Comparison of ENCODE assay signal across 8 cellular contexts in the genomic region with DNA sequence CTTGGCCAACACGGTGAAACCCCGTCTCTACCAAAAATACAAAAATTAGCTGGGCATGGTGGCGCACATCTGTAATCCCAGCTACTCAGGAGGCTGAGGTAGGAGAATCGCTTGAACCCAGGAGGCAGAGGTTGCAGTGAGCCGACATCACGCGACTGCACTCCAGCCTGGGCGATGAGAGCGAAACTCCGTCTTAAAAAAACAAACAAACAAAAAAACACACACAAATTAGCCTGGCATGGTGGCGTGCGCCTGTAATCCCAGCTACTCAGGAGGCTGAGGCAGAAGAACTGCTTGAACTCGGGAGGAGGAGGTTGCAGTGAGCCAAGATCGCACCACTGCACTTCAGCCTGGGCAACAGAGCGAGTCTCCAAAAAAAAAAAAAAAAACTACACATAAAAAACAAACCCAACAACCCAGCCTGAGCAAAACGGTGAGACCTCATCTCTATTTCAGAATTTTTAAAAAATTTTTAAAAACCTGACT. TPM values are rescaled to one million over a fixed set of nuclear protein-coding genes. Genes with fewer than 3 reads are reported as not detected.
DNase-seq lines count a peak whose midpoint lies in the region; ATAC-seq and TF ChIP-seq lines count a peak whose summit lies in the region.
"Not testable (repeated sequence)": the region's sequence is repeated elsewhere in the genome, so short reads cannot be mapped to it uniquely, and the experiment has no call there.

No MANE protein-coding gene starts in this region.

- in situ Hi-C loops in GM23248 (cut with MboI): not testable (repeated sequence)

- not testable (repeated sequence) for TF ChIP-seq CTCF in Peyer's patch (IDR thresholded peaks at IDR 0.05); breast epithelium (IDR thresholded peaks at IDR 0.05); hepatocyte (IDR thresholded peaks at IDR 0.05; ENCODE audit: poor library complexity); vagina (IDR thresholded peaks at IDR 0.05)

- not testable (repeated sequence) for H3K27me3 Mint-ChIP-seq in activated T-cell treated with anti-CD3 and anti-CD28 coated beads, Interleukin-2, amount 50 U/mL, for 24 hours; natural killer cell treated with Interleukin-12 subunit alpha and Interleukin-12 subunit beta and Interleukin-15 and Interleukin-18, amount 100 ng/mL, for 72 hours

- TF ChIP-seq POLR2A in Peyer's patch (IDR thresholded peaks at IDR 0.05); breast epithelium (IDR thresholded peaks at IDR 0.05); vagina (IDR thresholded peaks at IDR 0.05): not testable (repeated sequence)

- H3K79me2 ChIP-seq in GM23248 (ENCODE audit: insufficient read depth): peaks cover 100% of the 10 kb centered on the region
- H3K79me2 ChIP-seq in hepatocyte: peaks cover 98% of the 10 kb centered on the region

- peak overlapping the region; percentile 86 for H3K27ac ChIP-seq in GM23248
- H3K27ac ChIP-seq in Peyer's patch: peak overlapping the region in 3 of 4 donors; percentile 11 to 74 (median 54)
- H3K27ac ChIP-seq in breast epithelium: peak overlapping the region; percentile 27 to 39
- H3K27ac ChIP-seq in hepatocyte: peak overlapping the region; percentile 98
- H3K27ac ChIP-seq in skin epidermis: peak overlapping the region in 15 of 21 experiments; percentile 2 to 98 (median 57)
- peak overlapping the region; percentile 53 for H3K27ac ChIP-seq in vagina

- H4K20me1 ChIP-seq in GM23248 (ENCODE audit: insufficient read depth): peaks cover 19% of the 10 kb centered on the region
- peaks cover 85% of the 10 kb centered on the region for H4K20me1 ChIP-seq in hepatocyte (ENCODE audit: insufficient read depth, poor library complexity, severe bottlenecking)

- H3K4me1 Mint-ChIP-seq in activated T-cell treated with anti-CD3 and anti-CD28 coated beads, Interleukin-2, amount 50 U/mL, for 24 hours (ENCODE audit: low read depth): peaks cover 92% of the 10 kb centered on the region
- peaks cover 68 to 76% of the 10 kb centered on the region in 2 donors for H3K4me1 Mint-ChIP-seq in natural killer cell treated with Interleukin-12 subunit alpha and Interleukin-12 subunit beta and Interleukin-15 and Interleukin-18, amount 100 ng/mL, for 72 hours (ENCODE audit: low read depth in 2 of 2)

- H3K27me3 ChIP-seq in GM23248 (replicated peaks; ENCODE audit: insufficient read depth); Peyer's patch; breast epithelium; hepatocyte; vagina: not testable (repeated sequence)

- not testable (repeated sequence) for H3K9me2 ChIP-seq in GM23248 (ENCODE audit: insufficient read depth); hepatocyte (replicated peaks; ENCODE audit: insufficient read depth)

- peaks cover 75% of the 10 kb centered on the region for H3K4me1 ChIP-seq in GM23248 (ENCODE audit: insufficient read depth)
- peaks cover 0 to 89% (median 46%) of the 10 kb centered on the region in 4 donors for H3K4me1 ChIP-seq in Peyer's patch
- H3K4me1 ChIP-seq in breast epithelium: not testable (repeated sequence)
- H3K4me1 ChIP-seq in hepatocyte (ENCODE audit: insufficient read depth): peaks cover 89% of the 10 kb centered on the region
- peaks cover 80% of the 10 kb centered on the region for H3K4me1 ChIP-seq in vagina

- peak overlapping the region; percentile 39; the same call in 1 of the 2 replicates for H3K4me3 ChIP-seq in GM23248
- H3K4me3 ChIP-seq in Peyer's patch, breast epithelium, hepatocyte, skin epidermis, vagina: not testable (repeated sequence)

- not testable (repeated sequence) for H3K9me3 ChIP-seq in GM23248 (ENCODE audit: low read depth); Peyer's patch; breast epithelium; hepatocyte (ENCODE audit: low read depth); vagina

- not testable (repeated sequence) for H2AFZ ChIP-seq in GM23248, hepatocyte

- intact Hi-C loops in breast epithelium (cut with DNase I; ENCODE audit: low total_unique reads); vagina (cut with DNase I): not testable (repeated sequence)

- H3K36me3 Mint-ChIP-seq in activated T-cell treated with anti-CD3 and anti-CD28 coated beads, Interleukin-2, amount 50 U/mL, for 24 hours (ENCODE audit: low read depth): peaks cover 96% of the 10 kb centered on the region
- peaks cover 25% of the 10 kb centered on the region for H3K36me3 Mint-ChIP-seq in natural killer cell treated with Interleukin-12 subunit alpha and Interleukin-12 subunit beta and Interleukin-15 and Interleukin-18, amount 100 ng/mL, for 72 hours

- peak overlapping the region; percentile 25 for H3K4me3 Mint-ChIP-seq in activated T-cell treated with anti-CD3 and anti-CD28 coated beads, Interleukin-2, amount 50 U/mL, for 24 hours
- peak overlapping the region; percentile 63 for H3K4me3 Mint-ChIP-seq in natural killer cell treated with Interleukin-12 subunit alpha and Interleukin-12 subunit beta and Interleukin-15 and Interleukin-18, amount 100 ng/mL, for 72 hours

- H3K9ac ChIP-seq in GM23248: peak overlapping the region; percentile 51

- peak overlapping the region; percentile 85 for H3K27ac Mint-ChIP-seq in activated T-cell treated with anti-CD3 and anti-CD28 coated beads, Interleukin-2, amount 50 U/mL, for 24 hours
- peak overlapping the region; percentile 97 to 99 for H3K27ac Mint-ChIP-seq in natural killer cell treated with Interleukin-12 subunit alpha and Interleukin-12 subunit beta and Interleukin-15 and Interleukin-18, amount 100 ng/mL, for 72 hours

- peak overlapping the region; percentile 72 for H3K4me2 ChIP-seq in GM23248 (ENCODE audit: unreplicated experiment)
- peak overlapping the region; percentile 84 for H3K4me2 ChIP-seq in hepatocyte

- WGBS in GM23248 (ENCODE audit: low coverage in 1 of 2, low lambda C conversion rate in 2 of 2, missing lambda C conversion rate in 2 of 2), 2 experiments: 88% methylated on average over 16 of the region's 16 CpGs
- WGBS in hepatocyte (ENCODE audit: low lambda C conversion rate, missing lambda C conversion rate): 85% methylated on average over 16 of the region's 16 CpGs

- not testable (repeated sequence) for ATAC-seq in natural killer cell treated with Interleukin-12 subunit alpha and Interleukin-12 subunit beta and Interleukin-15 and Interleukin-18, amount 100 ng/mL, for 72 hours

- H3K36me3 ChIP-seq in GM23248 (ENCODE audit: low read depth); Peyer's patch; breast epithelium; hepatocyte (replicated peaks; ENCODE audit: insufficient read depth, low read depth); vagina: not testable (repeated sequence)

- H3K9me3 Mint-ChIP-seq in activated T-cell treated with anti-CD3 and anti-CD28 coated beads, Interleukin-2, amount 50 U/mL, for 24 hours; natural killer cell treated with Interleukin-12 subunit alpha and Interleukin-12 subunit beta and Interleukin-15 and Interleukin-18, amount 100 ng/mL, for 72 hours: not testable (repeated sequence)

- H3F3A ChIP-seq in GM23248 (ENCODE audit: insufficient read depth): peaks cover 86% of the 10 kb centered on the region

- DNase-seq in GM23248; Peyer's patch; activated T-cell treated with anti-CD3 and anti-CD28 coated beads, Interleukin-2, amount 50 U/mL, for 24 hours; breast epithelium (ENCODE audit: low spot score in 2 of 2); hepatocyte (ENCODE audit: low spot score); natural killer cell treated with Interleukin-12 subunit alpha and Interleukin-12 subunit beta and Interleukin-15 and Interleukin-18, amount 100 ng/mL, for 72 hours (ENCODE audit: low spot score); vagina (ENCODE audit: extremely low spot score in 2 of 2): not testable (repeated sequence)

RNA-seq across cellular contexts. Expression of gene SNX5, which starts 8.2 kb away (rescaled TPM):
- 65.2 and 67.0 TPM in 2 replicates for total RNA-seq in GM23248 (2014; rRNA removed; shearing (Covaris generic))
- 70.7 and 75.7 TPM in 2 replicates for polyA plus RNA-seq in GM23248 (2016; fragmentation: Nextera tagmentation; extraction: Ambion mirVana)
- total RNA-seq in Peyer's patch: 100 to 1,000 TPM; 131 to 257 (median 132) TPM
- 100 to 1,000 TPM in 2 of 3 donors, 10 to 100 TPM in 1; 96.7 to 127 (median 122) TPM for total RNA-seq in breast epithelium
- total RNA-seq in hepatocyte: 154 and 190 TPM in 2 replicates
- polyA plus RNA-seq in hepatocyte: 74.9 and 76.0 TPM in 2 replicates
- total RNA-seq in natural killer cell treated with Interleukin-12 subunit alpha and Interleukin-12 subunit beta and Interleukin-15 and Interleukin-18, amount 100 ng/mL, for 72 hours: 100 to 1,000 TPM; 114 to 255 TPM
- 159 TPM for total RNA-seq in vagina

RNA-seq across cellular contexts. Expression of gene MGME1, which starts 8.4 kb away (rescaled TPM):
- total RNA-seq in GM23248 (2014; rRNA removed; shearing (Covaris generic)): 4.6 and 5.6 TPM in 2 replicates
- polyA plus RNA-seq in GM23248 (2016; fragmentation: Nextera tagmentation; extraction: Ambion mirVana): 10.4 and 11.5 TPM in 2 replicates
- 10 to 100 TPM; 16.1 to 38.0 (median 19.0) TPM for total RNA-seq in Peyer's patch
- total RNA-seq in breast epithelium: 10 to 100 TPM in 2 of 3 donors, 1 to 10 TPM in 1; 7.8 to 26.2 (median 18.7) TPM
- total RNA-seq in hepatocyte: 12.7 and 15.7 TPM in 2 replicates
- 17.9 and 18.3 TPM in 2 replicates for polyA plus RNA-seq in hepatocyte
- 10 to 100 TPM; 20.2 to 30.3 TPM for total RNA-seq in natural killer cell treated with Interleukin-12 subunit alpha and Interleukin-12 subunit beta and Interleukin-15 and Interleukin-18, amount 100 ng/mL, for 72 hours
- total RNA-seq in vagina: 8.6 TPM

Comparison
In these comparisons a context has a peak if more than half of its experiments do, and no peak if none do; other contexts are left out.
1. H3K27ac ChIP-seq: peak in every context shown above with its lines; median percentile 98 in hepatocyte; 86 in GM23248; 57 in skin epidermis; 54 in Peyer's patch; 53 in vagina; 33 in breast epithelium.